25 cellular contexts compared by ENCODE assay signal in genomic region chr13:20826810-20827560, GRCh38. TPM values are rescaled to one million over a fixed set of nuclear protein-coding genes. Genes with fewer than 3 reads are reported as not detected.
DNase-seq lines count a peak whose midpoint lies in the region; ATAC-seq, FAIRE-seq and TF ChIP-seq lines count a peak whose summit lies in the region.
"Had no signal": no experiment of that assay in that cellular context is flagged by ENCODE, and none has a peak within 500 bp of the region (broad histone marks: within the 10 kb centered on the region; RNA-seq: fewer than 3 reads in every experiment).

No MANE protein-coding gene starts in this region.

- no peak for TF ChIP-seq EP300 in esophagus muscularis mucosa (IDR thresholded peaks at IDR 0.05)

- H3K4me3 ChIP-seq in esophagus muscularis mucosa (no peak overlapping the region), psoas muscle (peak overlapping the region; percentile 59)
- H3K4me3 ChIP-seq: HAP-1, lung, spleen, upper lobe of right lung had no signal

- no peak for TF ChIP-seq CTCF in esophagus muscularis mucosa (IDR thresholded peaks at IDR 0.05)
- TF ChIP-seq CTCF in psoas muscle (IDR thresholded peaks at IDR 0.05): no peak

- H3K9me3 ChIP-seq in esophagus muscularis mucosa (no peaks in the 10 kb centered on the region), psoas muscle (no peaks in the 10 kb centered on the region)
- H3K9me3 ChIP-seq: HAP-1, spleen, upper lobe of right lung had no signal

- DNase-seq in GM12892 (ENCODE audit: insufficient read length) (no peak), M059J (ENCODE audit: low read depth) (peak; percentile 19), esophagus muscularis mucosa (ENCODE audit: extremely low spot score) (no peak), psoas muscle (no peak), NCI-H748 treated with DMSO at 0.1 percent for 48 hours (lab: John Stamatoyannopoulos, UW) (no peak), midbrain (lab: John Stamatoyannopoulos, UW) (no peak), DMS53 (lab: John Stamatoyannopoulos, UW) (no peak)
- no peak for DNase-seq in stimulated activated CD4-positive, alpha-beta T cell treated with anti-CD3 and anti-CD28 coated beads, Interleukin-4, amount 100 ng/mL, for 1 hour
- DNase-seq: activated B cell treated with CpG ODN at 0.5 μM for 24 hours; activated CD4-positive, alpha-beta memory T cell treated with anti-CD3 and anti-CD28 coated beads for 36 hours; amygdala; CD8-positive, alpha-beta memory T cell; DMS79 treated with DMSO at 0.1 percent for 48 hours; effector CD4-positive, alpha-beta T cell; KG1; naive thymus-derived CD4-positive, alpha-beta T cell; NCI-H1092 treated with DMSO at 0.1 percent for 48 hours; NCI-H2029; NCI-H226; spleen; stimulated activated CD8-positive, alpha-beta memory T cell treated with anti-CD3 and anti-CD28 coated beads, Interleukin-4, amount 100 ng/mL, for 48 hours; upper lobe of right lung had no signal

- H3K36me3 ChIP-seq in esophagus muscularis mucosa (no peaks in the 10 kb centered on the region), psoas muscle (ENCODE audit: insufficient read depth in 1 of 2, low read depth in 1 of 2) (no peaks in the 10 kb centered on the region)
- H3K36me3 ChIP-seq: HAP-1 had no signal

- FAIRE-seq in GM12892 (lab: Jason Lieb, UNC): peak; percentile 50

- H3K27ac ChIP-seq in esophagus muscularis mucosa (replicated peaks in 1 of 4) (peak overlapping the region; percentile 37 to 57 (median 48)), psoas muscle (peak overlapping the region; percentile 89)
- H3K27ac ChIP-seq: spleen, upper lobe of right lung had no signal

- no peak for ATAC-seq in psoas muscle
- ATAC-seq: esophagus mucosa; naive thymus-derived CD4-positive, alpha-beta T cell; upper lobe of right lung had no signal

- H3K4me1 ChIP-seq in esophagus muscularis mucosa (peaks cover 9 to 91% (median 82%) of the 10 kb centered on the region in 4 donors), psoas muscle (peaks cover 33% of the 10 kb centered on the region)
- H3K4me1 ChIP-seq: upper lobe of right lung had no signal

- 66% methylated on average over 3 of the region's 3 CpGs for WGBS in esophagus muscularis mucosa
- WGBS in psoas muscle, 3 donors: 29 to 38% (median 36%) methylated on average over 3 of the region's 3 CpGs

- TF ChIP-seq POLR2A in GM12892 (IDR thresholded peaks at IDR 0.05; ENCODE audit: low read depth, low read length): no peak
- no peak for TF ChIP-seq POLR2A in esophagus muscularis mucosa (IDR thresholded peaks at IDR 0.05; ENCODE audit: low read depth)

- intact Hi-C loops in esophagus muscularis mucosa (cut with DNase I) (no loop called here), psoas muscle (cut with DNase I) (loop anchor here (5.0 kb wide), 2 partner anchors 115 to 330 kb away; no protein-coding TSS in a partner anchor)

- no peaks in the 10 kb centered on the region for H3K27me3 ChIP-seq in esophagus muscularis mucosa
- no peaks in the 10 kb centered on the region for H3K27me3 ChIP-seq in psoas muscle (ENCODE audit: insufficient read depth in 3 of 3, low read length in 2 of 3)
- H3K27me3 ChIP-seq: spleen, upper lobe of right lung had no signal

RNA-seq across cellular contexts. Expression of gene EEF1AKMT1, which starts 53.2 kb away (rescaled TPM):
- polyA plus RNA-seq in GM12892 (2012; ENCODE audit: missing spikeins): 11.2 TPM
- total RNA-seq in M059J (2014; rRNA removed; shearing (Covaris generic)): 4.3 and 7.7 TPM in 2 replicates
- total RNA-seq in esophagus muscularis mucosa (10 to 100 TPM; 13.1 to 18.7 (median 14.8) TPM), psoas muscle (1 to 10 TPM; 8.2 to 8.9 (median 8.2) TPM)
- polyA plus RNA-seq in psoas muscle: 1 to 10 TPM; 5.1 to 9.9 (median 7.1) TPM
